ENCODE assay signal across 17 cellular contexts in genomic region chr17:31807846-31808245, GRCh38.
"Had no signal": no experiment of that assay in that cellular context is flagged by ENCODE, and none has a peak within 500 bp of the region (broad histone marks: within the 10 kb centered on the region; RNA-seq: fewer than 3 reads in every experiment).

No MANE protein-coding gene starts in this region.

- H3K36me3 ChIP-seq: esophagus muscularis mucosa, left ventricle myocardium inferior, tibial nerve had no signal

- H3K27me3 ChIP-seq: esophagus muscularis mucosa, tibial nerve had no signal

- H3K4me3 ChIP-seq: esophagus muscularis mucosa, left ventricle myocardium inferior, mucosa of descending colon, smooth muscle cell, tibial nerve had no signal

- ATAC-seq: activated T-cell treated with anti-CD3 and anti-CD28 coated beads, Interleukin-2, amount 50 U/mL, for 72 hours; mucosa of descending colon; right cardiac atrium; stimulated activated memory B cell treated with anti-CD40 and anti-IgM and Interleukin-4, amounts not matched to agents 10 μg/mL and 1 μg/mL and 100 μg/mL, for 72 hours had no signal

- H3K9me3 ChIP-seq: esophagus muscularis mucosa, left ventricle myocardium inferior, mucosa of descending colon, tibial nerve had no signal

- DNase-seq: activated CD4-positive, alpha-beta T cell treated with anti-CD3 and anti-CD28 coated beads, Interleukin-2, amount 50 U/mL, for 4 hours; activated effector memory CD4-positive, alpha-beta T cell treated with anti-CD3 and anti-CD28 coated beads, Interleukin-2, amount 50 U/mL, for 16 hours; activated naive CD4-positive, alpha-beta T cell treated with anti-CD3 and anti-CD28 coated beads, Interleukin-2, amount 50 U/mL, for 16 hours; activated T-cell treated with anti-CD3 and anti-CD28 coated beads, Interleukin-2, amount 50 U/mL, for 72 hours; amniotic stem cell; effector CD4-positive, alpha-beta T cell; foreskin melanocyte; left ventricle myocardium inferior; mucosa of descending colon; naive B cell; right cardiac atrium; stimulated activated CD4-positive, alpha-beta T cell treated with anti-CD3 and anti-CD28 coated beads, Interleukin-4, amount 100 ng/mL, for 4 hours; substantia nigra had no signal

- H3K27ac ChIP-seq: esophagus muscularis mucosa, left ventricle myocardium inferior, tibial nerve had no signal

- H3K4me2 ChIP-seq: smooth muscle cell had no signal
